ENCODE assay signal across 1 cellular context in genomic region chr17:75721463-75722011, GRCh38.
TF ChIP-seq lines count a peak whose summit lies in the region.

No MANE protein-coding gene starts in this region.

TF ChIP-seq in SK-N-SH, 30 proteins besides CTCF, POLR2A, EP300 and RAD21 (continued from another document):
- TF ChIP-seq IRF3 (IDR thresholded peaks at IDR 0.05; ENCODE audit: low read depth, low read length) (no peak), TAF1 (IDR thresholded peaks at IDR 0.05; ENCODE audit: borderline replicate concordance, low read depth, low read length) (no peak), YY1 (IDR thresholded peaks at IDR 0.05; ENCODE audit: low read depth) (no peak), EZH2phosphoT487 (IDR thresholded peaks at IDR 0.05; ENCODE audit: borderline replicate concordance, low read depth) (no peak), TCF12 (IDR thresholded peaks at IDR 0.05) (no peak)
- TF ChIP-seq, protein P1, sequence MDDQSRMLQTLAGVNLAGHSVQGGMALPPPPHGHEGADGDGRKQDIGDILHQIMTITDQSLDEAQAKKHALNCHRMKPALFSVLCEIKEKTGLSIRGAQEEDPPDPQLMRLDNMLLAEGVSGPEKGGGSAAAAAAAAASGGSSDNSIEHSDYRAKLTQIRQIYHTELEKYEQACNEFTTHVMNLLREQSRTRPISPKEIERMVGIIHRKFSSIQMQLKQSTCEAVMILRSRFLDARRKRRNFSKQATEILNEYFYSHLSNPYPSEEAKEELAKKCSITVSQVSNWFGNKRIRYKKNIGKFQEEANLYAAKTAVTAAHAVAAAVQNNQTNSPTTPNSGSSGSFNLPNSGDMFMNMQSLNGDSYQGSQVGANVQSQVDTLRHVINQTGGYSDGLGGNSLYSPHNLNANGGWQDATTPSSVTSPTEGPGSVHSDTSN (IDR thresholded peaks at IDR 0.05) = no peak
